ENCODE assay signal across 24 cellular contexts in genomic region chr14:98890556-98891340, GRCh38.
DNase-seq lines count a peak whose midpoint lies in the region.
"Had no signal": no experiment of that assay in that cellular context is flagged by ENCODE, and none has a peak within 500 bp of the region (broad histone marks: within the 10 kb centered on the region; RNA-seq: fewer than 3 reads in every experiment).

No MANE protein-coding gene starts in this region.

- intact Hi-C loops in posterior vena cava (cut with DNase I): no loop called here

- H3K4me1 ChIP-seq in ectodermal cell (ENCODE audit: control insufficient read depth, insufficient read depth, low read length): peaks cover 21% of the 10 kb centered on the region
- H3K4me1 ChIP-seq: Caco-2, right lobe of liver had no signal

- no peaks in the 10 kb centered on the region for H3K36me3 ChIP-seq in ectodermal cell (ENCODE audit: control insufficient read depth, insufficient read depth, low read length)
- H3K36me3 ChIP-seq: cardiac muscle cell, right lobe of liver had no signal

- no peaks in the 10 kb centered on the region for H3K9me3 ChIP-seq in ectodermal cell (ENCODE audit: control insufficient read depth, low read length)
- H3K9me3 ChIP-seq: Caco-2, right lobe of liver had no signal

- no peak overlapping the region for H3K4me3 ChIP-seq in ectodermal cell (ENCODE audit: insufficient read depth, low read depth, low read length)
- H3K4me3 ChIP-seq: cardiac muscle cell, right lobe of liver had no signal

- 68 to 72% methylated on average over 13 of the region's 13 CpGs for WGBS in ectodermal cell, 2 experiments

- peak overlapping the region; percentile 19 for H3K27ac ChIP-seq in ectodermal cell (ENCODE audit: insufficient read depth, low read depth, low read length, poor library complexity, severe bottlenecking)
- H3K27ac ChIP-seq: cardiac muscle cell, epithelial cell of prostate, right lobe of liver had no signal

- DNase-seq in NCI-H748 (lab: John Stamatoyannopoulos, UW; ENCODE audit: unreplicated experiment): peak; percentile 35
- DNase-seq in NCI-H748 treated with DMSO at 0.1 percent for 48 hours (lab: John Stamatoyannopoulos, UW): no peak
- DNase-seq in posterior vena cava (ENCODE audit: low spot score): peak; percentile 42
- no peak for DNase-seq in NCI-H345 (lab: John Stamatoyannopoulos, UW)
- DNase-seq in SK-N-DZ (ENCODE audit: low spot score): no peak
- DNase-seq in DMS 273 treated with DMSO at 0.1 percent for 48 hours (lab: John Stamatoyannopoulos, UW): no peak
- no peak for DNase-seq in NCI-H774 (lab: John Stamatoyannopoulos, UW)
- DNase-seq: activated CD4-positive, alpha-beta T cell treated with anti-CD3 and anti-CD28 coated beads, Interleukin-2, amount 10 ng/mL, durations not matched to agents 24 days and 14 days; activated effector memory CD4-positive, alpha-beta T cell treated with anti-CD3 and anti-CD28 coated beads, Interleukin-2, amount 50 U/mL, for 16 hours; activated T-cell treated with anti-CD3 and anti-CD28 coated beads, Interleukin-2, amount 50 U/mL, for 24 hours; Caco-2; effector memory CD4-positive, alpha-beta T cell; left colon; mammary epithelial cell; NCI-H2171; NCI-H524; posterior cingulate gyrus; right lobe of liver; SIG-M5; stimulated activated CD4-positive, alpha-beta T cell treated with anti-CD3 and anti-CD28 coated beads, Interleukin-4, amount 100 ng/mL, for 24 hours; T1000 had no signal

- no peaks in the 10 kb centered on the region for H3K27me3 ChIP-seq in ectodermal cell (ENCODE audit: control insufficient read depth, insufficient read depth, low read length, poor library complexity, severe bottlenecking)
- H3K27me3 ChIP-seq: cardiac muscle cell, right lobe of liver had no signal

Comparison
In these comparisons a context has a peak if more than half of its experiments do, and no peak if none do; other contexts are left out.
1. DNase-seq: peak in NCI-H748 (single experiment) and posterior vena cava (single experiment); none in NCI-H748 treated with DMSO at 0.1 percent for 48 hours (single experiment), NCI-H345 (single experiment), SK-N-DZ (single experiment), DMS 273 treated with DMSO at 0.1 percent for 48 hours (single experiment) and NCI-H774 (single experiment).